8 cellular contexts compared by ENCODE assay signal in genomic region chr10:32958992-32959703, GRCh38. TPM values are rescaled to one million over a fixed set of nuclear protein-coding genes. Genes with fewer than 3 reads are reported as not detected.
DNase-seq lines count a peak whose midpoint lies in the region; ATAC-seq and TF ChIP-seq lines count a peak whose summit lies in the region.

No MANE protein-coding gene starts in this region.

- H2AFZ ChIP-seq in MM.1S (ENCODE audit: low read length), result peak overlapping the region; percentile 99

- in situ Hi-C loops in G401 (cut with HindIII; ENCODE audit: low sequenced_read_pairs), result no loop called here

- H3K9ac ChIP-seq in MM.1S (ENCODE audit: low read length), result peak overlapping the region; percentile 52; the same call in 1 of the 2 replicates

- H3K4me2 ChIP-seq in MM.1S (ENCODE audit: low read depth, low read length), result peak overlapping the region; percentile 75

- H3K9me2 ChIP-seq in MM.1S (replicated peaks; ENCODE audit: insufficient read depth, low read length), result no peaks in the 10 kb centered on the region

- no peaks in the 10 kb centered on the region for H3K36me3 ChIP-seq in MM.1S (replicated peaks; ENCODE audit: insufficient read depth, low read length)

- H4K20me1 ChIP-seq in MM.1S (ENCODE audit: insufficient read depth, low read length), result no peaks in the 10 kb centered on the region

- H3K4me1 ChIP-seq in MM.1S (ENCODE audit: low read length), result peaks cover 6% of the 10 kb centered on the region; the same call in 1 of the 2 replicates

- ATAC-seq in GM21526 (IDR thresholded peaks at IDR 0.05; ENCODE audit: low FRiP score, unreplicated experiment), result peak; percentile 39

- peaks cover 34% of the 10 kb centered on the region for H3K79me2 ChIP-seq in MM.1S (ENCODE audit: low read length)

- peaks cover 7% of the 10 kb centered on the region; the same call in 1 of the 2 replicates for H3F3A ChIP-seq in MM.1S (ENCODE audit: insufficient read depth, low read length)

- no peaks in the 10 kb centered on the region for H3K9me3 ChIP-seq in MM.1S (replicated peaks; ENCODE audit: insufficient read depth, low read length)

- no peaks in the 10 kb centered on the region for H3K27me3 ChIP-seq in MM.1S (replicated peaks; ENCODE audit: insufficient read depth, low read length)

- no peak overlapping the region for H3K27ac ChIP-seq in MM.1S (ENCODE audit: low read length)

- TF ChIP-seq CTCF in MM.1S (IDR thresholded peaks at IDR 0.05; ENCODE audit: low read length) (no peak), cardiac fibroblast (IDR thresholded peaks at IDR 0.05; ENCODE audit: low read depth, low read length) (no peak)

- DNase-seq in G401 (ENCODE audit: low spot score) (peak; percentile 20), MM.1S (no peak), cardiac fibroblast (ENCODE audit: low read depth in 2 of 2) (peak in 1 of 2 donors; percentile 39), myocyte (ENCODE audit: low read depth) (peak; percentile 28), SKM-1 treated with dmso at 0.1 percent for 144 hours (lab: John Stamatoyannopoulos, UW; ENCODE audit: unreplicated experiment) (no peak), RPMI8226 (no peak)
- DNase-seq in stimulated activated naive CD4-positive, alpha-beta T cell treated with Interleukin-2 at 50 U/mL for 16 hours (lab: John Stamatoyannopoulos, UW), result no peak

- H3K4me3 ChIP-seq in MM.1S (ENCODE audit: low read length) (peak overlapping the region; percentile 72), cardiac fibroblast (replicated peaks in 1 of 2; ENCODE audit: low read depth in 2 of 2, low read length in 2 of 2) (peak overlapping the region; percentile 70 to 84)

RNA-seq across cellular contexts. Expression of gene ITGB1, which starts 1.1 kb away (rescaled TPM):
- total RNA-seq in G401 (2014; rRNA removed; shearing (Covaris generic)), result 306 and 444 TPM in 2 replicates
- total RNA-seq in myocyte, result 954 and 1,245 TPM in 2 replicates
- polyA plus RNA-seq in myocyte (2012), result 869 TPM

Comparison
In these comparisons a context has a peak if more than half of its experiments do, and no peak if none do; other contexts are left out.
1. DNase-seq: peak in G401 (single experiment) and myocyte (single experiment); none in MM.1S (single experiment), SKM-1 treated with dmso at 0.1 percent for 144 hours (single experiment), RPMI8226 (single experiment) and stimulated activated naive CD4-positive, alpha-beta T cell treated with Interleukin-2 at 50 U/mL for 16 hours (single experiment).